ENCODE assay signal across 18 cellular contexts in the genomic region with DNA sequence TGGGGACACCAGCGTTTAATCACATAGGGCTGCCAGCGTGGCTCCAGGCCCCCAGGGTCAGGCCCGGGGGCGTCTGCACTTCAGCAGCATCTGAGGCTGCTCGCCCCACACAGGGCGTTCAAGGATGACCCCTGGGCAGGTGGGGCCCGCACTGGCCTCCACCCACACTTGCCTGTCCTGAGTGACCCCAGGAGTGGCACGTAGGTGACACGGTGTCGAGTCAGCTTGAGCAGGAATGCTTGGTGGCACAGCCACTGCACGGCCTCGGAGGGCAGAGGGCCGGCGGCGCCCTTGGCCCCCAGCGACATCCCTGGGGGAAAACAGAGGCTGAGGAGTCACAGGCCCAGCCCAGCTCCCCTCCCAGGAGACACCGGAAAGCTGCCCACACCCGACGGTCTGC. TPM values are rescaled to one million over a fixed set of nuclear protein-coding genes. Genes with fewer than 3 reads are reported as not detected.
DNase-seq lines count a peak whose midpoint lies in the region; ATAC-seq and TF ChIP-seq lines count a peak whose summit lies in the region.
"Had no signal": no experiment of that assay in that cellular context is flagged by ENCODE, and none has a peak within 500 bp of the region (broad histone marks: within the 10 kb centered on the region; RNA-seq: fewer than 3 reads in every experiment).

No MANE protein-coding gene starts in this region.

- H3K4me1 Mint-ChIP-seq in activated naive CD4-positive, alpha-beta T cell treated with anti-CD3 and anti-CD28 coated beads, Interleukin-2, amount 10 ng/mL, durations not matched to agents 7 days and 5 days = peaks cover 27% of the 10 kb centered on the region
- H3K4me1 Mint-ChIP-seq in activated T-helper 17 cell treated with anti-CD3 and anti-CD28 coated beads, Interleukin-2, amount 50 U/mL, for 72 hours = peaks cover 6% of the 10 kb centered on the region
- H3K4me1 Mint-ChIP-seq in chondrocyte (ENCODE audit: low read depth) = no peaks in the 10 kb centered on the region

- H3K9me3 Mint-ChIP-seq in activated naive CD4-positive, alpha-beta T cell treated with anti-CD3 and anti-CD28 coated beads, Interleukin-2, amount 10 ng/mL, durations not matched to agents 7 days and 5 days = no peaks in the 10 kb centered on the region
- H3K9me3 Mint-ChIP-seq in activated T-helper 17 cell treated with anti-CD3 and anti-CD28 coated beads, Interleukin-2, amount 50 U/mL, for 72 hours = no peaks in the 10 kb centered on the region
- no peaks in the 10 kb centered on the region for H3K9me3 Mint-ChIP-seq in chondrocyte (ENCODE audit: low read depth)
- H3K9me3 Mint-ChIP-seq: CD8-positive, alpha-beta T cell; H9 had no signal

- H3K27me3 Mint-ChIP-seq in activated naive CD4-positive, alpha-beta T cell treated with anti-CD3 and anti-CD28 coated beads, Interleukin-2, amount 10 ng/mL, durations not matched to agents 7 days and 5 days = peaks cover 19% of the 10 kb centered on the region
- H3K27me3 Mint-ChIP-seq in activated T-helper 17 cell treated with anti-CD3 and anti-CD28 coated beads, Interleukin-2, amount 50 U/mL, for 72 hours = no peaks in the 10 kb centered on the region
- peaks cover 33% of the 10 kb centered on the region for H3K27me3 Mint-ChIP-seq in chondrocyte (ENCODE audit: low read depth)

- H3K36me3 Mint-ChIP-seq in activated naive CD4-positive, alpha-beta T cell treated with anti-CD3 and anti-CD28 coated beads, Interleukin-2, amount 10 ng/mL, durations not matched to agents 7 days and 5 days = no peaks in the 10 kb centered on the region
- no peaks in the 10 kb centered on the region for H3K36me3 Mint-ChIP-seq in activated T-helper 17 cell treated with anti-CD3 and anti-CD28 coated beads, Interleukin-2, amount 50 U/mL, for 72 hours (ENCODE audit: low read depth)
- H3K36me3 Mint-ChIP-seq in chondrocyte (ENCODE audit: low read depth) = no peaks in the 10 kb centered on the region
- H3K36me3 Mint-ChIP-seq: CD8-positive, alpha-beta T cell had no signal

- no peaks in the 10 kb centered on the region for H3K9me3 ChIP-seq in KOPT-K1 (ENCODE audit: insufficient read depth, low read length, poor library complexity, severe bottlenecking)
- H3K9me3 ChIP-seq: A549 had no signal

- no peak overlapping the region for H3K4me3 Mint-ChIP-seq in activated naive CD4-positive, alpha-beta T cell treated with anti-CD3 and anti-CD28 coated beads, Interleukin-2, amount 10 ng/mL, durations not matched to agents 7 days and 5 days
- H3K4me3 Mint-ChIP-seq in activated T-helper 17 cell treated with anti-CD3 and anti-CD28 coated beads, Interleukin-2, amount 50 U/mL, for 72 hours = peak overlapping the region; percentile 61
- no peak overlapping the region for H3K4me3 Mint-ChIP-seq in chondrocyte (ENCODE audit: unreplicated experiment)
- H3K4me3 Mint-ChIP-seq: H9 had no signal

- ATAC-seq in activated T-helper 17 cell treated with anti-CD3 and anti-CD28 coated beads, Interleukin-2, amount 50 U/mL, for 72 hours (replicated peaks) = no peak
- ATAC-seq: A549 had no signal

- peak overlapping the region; percentile 33 for H3K27ac Mint-ChIP-seq in activated naive CD4-positive, alpha-beta T cell treated with anti-CD3 and anti-CD28 coated beads, Interleukin-2, amount 10 ng/mL, durations not matched to agents 7 days and 5 days
- no peak overlapping the region for H3K27ac Mint-ChIP-seq in activated T-helper 17 cell treated with anti-CD3 and anti-CD28 coated beads, Interleukin-2, amount 50 U/mL, for 72 hours
- no peak overlapping the region for H3K27ac Mint-ChIP-seq in chondrocyte (ENCODE audit: unreplicated experiment)
- H3K27ac Mint-ChIP-seq: CD8-positive, alpha-beta T cell had no signal

- CTCF ChIA-PET in activated naive CD4-positive, alpha-beta T cell treated with anti-CD3 and anti-CD28 coated beads, Interleukin-2, amount 10 ng/mL, durations not matched to agents 7 days and 5 days (lab: Charles Lee) = interaction anchor here (1.6 kb wide), 1 partner anchor 62 kb away, joined by 6 read pairs; no protein-coding TSS in a partner anchor

- DNase-seq in activated naive CD4-positive, alpha-beta T cell treated with anti-CD3 and anti-CD28 coated beads, Interleukin-2, amount 10 ng/mL, durations not matched to agents 7 days and 5 days = no peak
- no peak for DNase-seq in activated naive CD4-positive, alpha-beta T cell (lab: John Stamatoyannopoulos, UW)
- DNase-seq in EH (ENCODE audit: low read depth) (peak; percentile 67), cerebellar nuclear complex (lab: John Stamatoyannopoulos, UW) (no peak), chondrocyte (ENCODE audit: low spot score) (no peak), NCI-H226 (no peak)
- DNase-seq: AML-193, Calu3, DMS79 treated with DMSO at 0.1 percent for 48 hours, GF-D8, H9 had no signal

- H3K27ac ChIP-seq in KOPT-K1 (ENCODE audit: low read depth, low read length, poor library complexity, severe bottlenecking) = peak overlapping the region; percentile 36
- H3K27ac ChIP-seq: 22Rv1, A549 had no signal

- no peaks in the 10 kb centered on the region for H3K36me3 ChIP-seq in KOPT-K1 (ENCODE audit: insufficient read depth, low read length)

- TF ChIP-seq CTCF in chondrocyte (IDR thresholded peaks at IDR 0.05) = no peak

RNA-seq across cellular contexts. Expression of gene SLC6A18, which starts 29.0 kb away (rescaled TPM):
- total RNA-seq in activated T-helper 17 cell treated with anti-CD3 and anti-CD28 coated beads, Interleukin-2, amount 50 U/mL, for 72 hours = not detected
- total RNA-seq in chondrocyte = not detected in 3 replicates
- total RNA-seq: Calu3; CD8-positive, alpha-beta T cell; H1; H9; HT-29 had no signal

RNA-seq across cellular contexts. Expression of gene TERT, which starts 40.7 kb away (rescaled TPM):
- total RNA-seq in activated T-helper 17 cell treated with anti-CD3 and anti-CD28 coated beads, Interleukin-2, amount 50 U/mL, for 72 hours = 1 to 10 TPM; 4.6 to 9.1 TPM
- total RNA-seq in chondrocyte = not detected in 3 replicates

RNA-seq across cellular contexts. Expression of gene SLC6A19, which starts 52.8 kb away (rescaled TPM):
- not detected for total RNA-seq in activated T-helper 17 cell treated with anti-CD3 and anti-CD28 coated beads, Interleukin-2, amount 50 U/mL, for 72 hours
- not detected in 3 replicates for total RNA-seq in chondrocyte
- total RNA-seq: Calu3; CD8-positive, alpha-beta T cell; H1; H9; HT-29 had no signal
